Comparison of ENCODE assay signal across 30 cellular contexts in the genomic region with DNA sequence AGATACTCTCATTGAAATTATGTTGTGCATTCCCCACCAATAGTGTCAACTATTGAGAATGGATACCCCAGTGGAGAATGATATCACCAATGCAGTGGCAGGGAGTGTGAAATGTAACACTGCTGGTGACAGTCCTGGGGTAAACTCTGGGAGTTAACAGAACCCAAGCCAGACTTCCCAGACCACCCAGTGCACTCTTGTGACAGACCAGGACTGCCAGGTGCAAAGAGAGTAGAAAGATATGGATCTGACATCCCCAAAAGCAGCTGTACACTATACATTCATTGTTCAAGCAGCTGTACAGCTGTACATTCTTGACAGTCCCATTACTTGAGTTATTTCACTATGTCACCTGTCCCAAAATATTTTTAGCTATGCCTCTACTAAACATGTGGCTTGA.
"Had no signal": no experiment of that assay in that cellular context is flagged by ENCODE, and none has a peak within 500 bp of the region (broad histone marks: within the 10 kb centered on the region; RNA-seq: fewer than 3 reads in every experiment).

No MANE protein-coding gene starts in this region.

- H3K9me3 Mint-ChIP-seq: nephron; neural progenitor cell; stimulated activated naive B cell treated with anti-CD40 and anti-IgM and Interleukin-4, amounts not matched to agents 10 μg/mL and 1 μg/mL and 100 μg/mL, for 72 hours; type B pancreatic cell had no signal

- H3K36me3 ChIP-seq: neural progenitor cell, ovary, right lobe of liver, sigmoid colon, spleen, stomach, thoracic aorta, thyroid gland, tibial nerve, upper lobe of right lung, uterus had no signal

- H3K27me3 Mint-ChIP-seq: progenitor cell of endocrine pancreas; stimulated activated naive B cell treated with anti-CD40 and anti-IgM and Interleukin-4, amounts not matched to agents 10 μg/mL and 1 μg/mL and 100 μg/mL, for 72 hours; type B pancreatic cell had no signal

- ATAC-seq: naive thymus-derived CD4-positive, alpha-beta T cell; natural killer cell; psoas muscle; right cardiac atrium; right lobe of liver; stimulated activated naive B cell treated with anti-CD40 and anti-IgM and Interleukin-4, amounts not matched to agents 10 μg/mL and 1 μg/mL and 100 μg/mL, for 72 hours; upper lobe of right lung had no signal

- H3K4me1 ChIP-seq: parathyroid adenoma, psoas muscle, right lobe of liver, sigmoid colon, spleen, stomach, tibial nerve, upper lobe of right lung, uterus had no signal

- H3K4me2 ChIP-seq: neural progenitor cell had no signal

- H3K9me3 ChIP-seq: ovary, psoas muscle, right lobe of liver, sigmoid colon, spleen, stomach, thoracic aorta, thyroid gland, tibial nerve, upper lobe of right lung, uterus had no signal

- H2AFZ ChIP-seq: neural progenitor cell, parathyroid adenoma had no signal

- H3K4me3 Mint-ChIP-seq: naive thymus-derived CD4-positive, alpha-beta T cell; natural killer cell; nephron; neural progenitor cell; stimulated activated naive B cell treated with anti-CD40 and anti-IgM and Interleukin-4, amounts not matched to agents 10 μg/mL and 1 μg/mL and 100 μg/mL, for 72 hours; stimulated activated naive CD8-positive, alpha-beta T cell treated with anti-CD3 and anti-CD28 coated beads, Interleukin-15, Interleukin-2, amounts not matched to agents 100 ng/mL and 50 ng/mL, for 24 hours; type B pancreatic cell had no signal

- H3K27me3 ChIP-seq: neural progenitor cell, ovary, right lobe of liver, sigmoid colon, spleen, stomach, thyroid gland, tibial nerve, upper lobe of right lung, uterus had no signal

- H3K27ac ChIP-seq: neural progenitor cell, ovary, parathyroid adenoma, psoas muscle, right lobe of liver, sigmoid colon, spleen, stomach, thoracic aorta, thyroid gland, tibial nerve, upper lobe of right lung, uterus had no signal

- H3K9ac ChIP-seq: neural progenitor cell, parathyroid adenoma had no signal

- H3K79me2 ChIP-seq: parathyroid adenoma had no signal

- H3K36me3 Mint-ChIP-seq: naive thymus-derived CD4-positive, alpha-beta T cell; natural killer cell; neural progenitor cell; stimulated activated naive B cell treated with anti-CD40 and anti-IgM and Interleukin-4, amounts not matched to agents 10 μg/mL and 1 μg/mL and 100 μg/mL, for 72 hours; type B pancreatic cell had no signal

- DNase-seq: naive thymus-derived CD4-positive, alpha-beta T cell; natural killer cell; occipital lobe; ovary; posterior cingulate gyrus; psoas muscle; right cardiac atrium; right lobe of liver; sigmoid colon; small intestine; spleen; stimulated activated CD4-positive, alpha-beta T cell treated with anti-CD3 and anti-CD28 coated beads, Interleukin-12 subunit alpha, Interleukin-12 subunit beta, amount 100 ng/mL, for 4 hours; stimulated activated CD4-positive, alpha-beta T cell treated with anti-CD3 and anti-CD28 coated beads, Interleukin-1b, Interleukin-23, amount 100 ng/mL, for 48 hours; stimulated activated CD4-positive, alpha-beta T cell treated with anti-CD3 and anti-CD28 coated beads, Interleukin-4, amount 100 ng/mL, for 1 hour; stimulated activated CD4-positive, alpha-beta T cell treated with anti-CD3 and anti-CD28 coated beads, Interleukin-4, amount 100 ng/mL, for 4 hours; stimulated activated CD8-positive, alpha-beta memory T cell treated with anti-CD3 and anti-CD28 coated beads, Interleukin-4, amount 100 ng/mL, for 48 hours; stimulated activated naive B cell treated with anti-CD40 and anti-IgM and Interleukin-4, amounts not matched to agents 10 μg/mL and 1 μg/mL and 100 μg/mL, for 72 hours; stimulated activated naive CD4-positive, alpha-beta T cell treated with Interleukin-2 at 50 U/mL for 16 hours; stomach; thyroid gland; upper lobe of right lung; uterus had no signal

- H3K4me3 ChIP-seq: neural progenitor cell, ovary, psoas muscle, right lobe of liver, sigmoid colon, spleen, stomach, thoracic aorta, thyroid gland, tibial nerve, upper lobe of right lung, uterus had no signal

- H3K4me1 Mint-ChIP-seq: naive thymus-derived CD4-positive, alpha-beta T cell; natural killer cell; stimulated activated naive B cell treated with anti-CD40 and anti-IgM and Interleukin-4, amounts not matched to agents 10 μg/mL and 1 μg/mL and 100 μg/mL, for 72 hours had no signal
